ENCODE assay signal across 32 cellular contexts in genomic region chr15:51311510-51311909, GRCh38. TPM values are rescaled to one million over a fixed set of nuclear protein-coding genes. Genes with fewer than 3 reads are reported as not detected.
"Had no signal": no experiment of that assay in that cellular context is flagged by ENCODE, and none has a peak within 500 bp of the region (broad histone marks: within the 10 kb centered on the region; RNA-seq: fewer than 3 reads in every experiment).

No MANE protein-coding gene starts in this region.

- H3K36me3 ChIP-seq: brain microvascular endothelial cell, pancreas, prostate gland, sigmoid colon, tibial nerve had no signal

- H3K4me2 ChIP-seq: smooth muscle cell had no signal

- H3K27me3 ChIP-seq: pancreas, sigmoid colon, tibial nerve had no signal

- FAIRE-seq: kidney, pancreas had no signal

- DNase-seq: activated CD4-positive, alpha-beta T cell treated with anti-CD3 and anti-CD28 coated beads for 1 hour; activated CD4-positive, alpha-beta T cell treated with anti-CD3 and anti-CD28 coated beads, Interleukin-2, amount 50 U/mL, for 1 hour; activated CD8-positive, alpha-beta T cell treated with anti-CD3 and anti-CD28 coated beads for 36 hours; activated gamma-delta T cell treated with Interleukin-2 at 50 U/mL for 16 hours; activated naive CD4-positive, alpha-beta T cell treated with anti-CD3 and anti-CD28 coated beads, Interleukin-2, amount 50 U/mL, for 16 hours; activated T-cell treated with anti-CD3 and anti-CD28 coated beads, Interleukin-2, amount 50 U/mL, for 4 hours; amniotic stem cell; brain microvascular endothelial cell; cortex of kidney; effector memory CD8-positive, alpha-beta T cell; erythroblast; head of caudate nucleus; hypothalamus; immature natural killer cell; kidney; left colon; mammary epithelial cell; midbrain; naive thymus-derived CD4-positive, alpha-beta T cell; nucleus accumbens; pancreas; retina; sigmoid colon; stimulated activated CD4-positive, alpha-beta T cell treated with anti-CD3 and anti-CD28 coated beads, Interleukin-15, amount 100 ng/mL, for 24 hours; stimulated activated CD4-positive, alpha-beta T cell treated with anti-CD3 and anti-CD28 coated beads, Interleukin-2, amount 100 ng/mL, for 24 hours; stimulated activated naive CD4-positive, alpha-beta T cell; T-helper 2 cell had no signal

- H3K9me3 ChIP-seq: pancreas, prostate gland, sigmoid colon, tibial nerve had no signal

- H3K4me1 ChIP-seq: pancreas, prostate gland, sigmoid colon had no signal

- ATAC-seq: activated CD8-positive, alpha-beta T cell treated with anti-CD3 and anti-CD28 coated beads for 36 hours; activated T-cell treated with anti-CD3 and anti-CD28 coated beads, Interleukin-2, amount 50 U/mL, for 4 hours; activated T-helper 17 cell treated with anti-CD3 and anti-CD28 coated beads, Interleukin-2, amount 50 U/mL, for 72 hours; effector memory CD8-positive, alpha-beta T cell; naive thymus-derived CD4-positive, alpha-beta T cell had no signal

- H3K4me3 ChIP-seq: pancreas, prostate gland, sigmoid colon, smooth muscle cell, tibial nerve had no signal

- H3K27ac ChIP-seq: brain microvascular endothelial cell, pancreas, prostate gland, sigmoid colon had no signal

RNA-seq across cellular contexts. Expression of gene CYP19A1, which starts 26.9 kb away (rescaled TPM):
- total RNA-seq: activated CD8-positive, alpha-beta T cell treated with anti-CD3 and anti-CD28 coated beads for 36 hours; neural crest cell; smooth muscle cell had no signal
- polyA plus RNA-seq: immature natural killer cell; naive thymus-derived CD4-positive, alpha-beta T cell; smooth muscle cell had no signal

RNA-seq across cellular contexts. Expression of gene GLDN, which starts 29.9 kb away (rescaled TPM):
- total RNA-seq: activated CD8-positive, alpha-beta T cell treated with anti-CD3 and anti-CD28 coated beads for 36 hours; activated T-helper 17 cell treated with anti-CD3 and anti-CD28 coated beads, Interleukin-2, amount 50 U/mL, for 72 hours; naive thymus-derived CD4-positive, alpha-beta T cell had no signal
- polyA plus RNA-seq: immature natural killer cell; mammary epithelial cell; naive thymus-derived CD4-positive, alpha-beta T cell had no signal
